15 cellular contexts compared by ENCODE assay signal in genomic region chr13:111944171-111944583, GRCh38.
"Had no signal": no experiment of that assay in that cellular context is flagged by ENCODE, and none has a peak within 500 bp of the region (broad histone marks: within the 10 kb centered on the region; RNA-seq: fewer than 3 reads in every experiment).

No MANE protein-coding gene starts in this region.

- ATAC-seq: activated T-cell treated with anti-CD3 and anti-CD28 coated beads, Interleukin-2, amount 50 U/mL, for 4 hours had no signal

- DNase-seq: activated CD4-positive, CD25-positive, alpha-beta regulatory T cell treated with anti-CD3 and anti-CD28 coated beads, Interleukin-2, amount 50 U/mL, for 72 hours; activated gamma-delta T cell treated with Interleukin-2 at 50 U/mL for 16 hours; activated T-cell treated with anti-CD3 and anti-CD28 coated beads, Interleukin-2, amount 50 U/mL, for 4 hours; amygdala; cortex of kidney; effector memory CD4-positive, alpha-beta T cell; foreskin melanocyte; immature natural killer cell; naive B cell; retina; stimulated activated CD4-positive, alpha-beta T cell treated with anti-CD3 and anti-CD28 coated beads, Interleukin-4, amount 100 ng/mL, for 4 hours; stimulated activated CD8-positive, alpha-beta memory T cell treated with anti-CD3 and anti-CD28 coated beads, Interleukin-4, amount 100 ng/mL, for 48 hours; stimulated activated naive CD4-positive, alpha-beta T cell treated with Interleukin-2 at 50 U/mL for 16 hours; substantia nigra; T1000 had no signal
